Comparison of ENCODE assay signal across 27 cellular contexts in the genomic region with DNA sequence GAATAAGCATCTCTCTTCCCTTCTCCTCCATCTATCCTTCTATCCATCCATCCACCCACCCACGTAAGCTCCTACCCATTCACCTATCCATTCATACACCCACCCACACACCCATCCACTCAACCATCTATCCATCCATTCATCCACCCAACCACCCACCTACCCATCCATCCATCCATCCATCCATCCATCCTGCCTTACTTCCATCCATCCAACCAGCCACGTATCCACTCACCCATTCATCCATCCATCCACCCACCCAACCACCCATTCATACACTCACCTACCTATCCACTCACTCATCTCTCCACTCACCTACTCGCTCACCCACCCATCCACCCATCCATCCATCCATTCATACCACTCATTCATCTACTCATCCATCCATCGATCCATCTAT. TPM values are rescaled to one million over a fixed set of nuclear protein-coding genes. Genes with fewer than 3 reads are reported as not detected.
"Had no signal": no experiment of that assay in that cellular context is flagged by ENCODE, and none has a peak within 500 bp of the region (broad histone marks: within the 10 kb centered on the region; RNA-seq: fewer than 3 reads in every experiment).

No MANE protein-coding gene starts in this region.

- H3K4me3 ChIP-seq: ascending aorta, heart left ventricle, lower lobe of right lung, spleen, suprapubic skin, tibial nerve, vagina had no signal

- H3K27me3 ChIP-seq: ascending aorta, heart left ventricle, suprapubic skin, tibial nerve, vagina had no signal

- H3K9me3 ChIP-seq: ascending aorta, heart left ventricle, lower lobe of right lung, spleen, suprapubic skin, tibial nerve, vagina had no signal

- H3K36me3 ChIP-seq: ascending aorta, heart left ventricle, lower lobe of right lung, spleen, suprapubic skin, tibial nerve, vagina had no signal

- FAIRE-seq: endothelial cell of umbilical vein had no signal

- ATAC-seq: heart left ventricle, left lobe of liver, lower lobe of right lung, natural killer cell had no signal

- H3K4me1 ChIP-seq: ascending aorta, lower lobe of right lung, suprapubic skin had no signal

- DNase-seq: activated CD4-positive, alpha-beta memory T cell treated with anti-CD3 and anti-CD28 coated beads for 36 hours; activated CD4-positive, alpha-beta T cell treated with anti-CD3 and anti-CD28 coated beads, Interleukin-2, amount 10 ng/mL, durations not matched to agents 24 days and 14 days; activated CD8-positive, alpha-beta memory T cell treated with anti-CD3 and anti-CD28 coated beads, Interleukin-2, amount 50 U/mL, for 4 hours; activated gamma-delta T cell; activated naive CD8-positive, alpha-beta T cell treated with anti-CD3 and anti-CD28 coated beads, Interleukin-2, amount 10 ng/mL, durations not matched to agents 7 days and 5 days; activated T-cell treated with anti-CD3 and anti-CD28 coated beads, Interleukin-2, amount 50 U/mL, for 1 hour; kidney glomerular epithelial cell; lower lobe of right lung; mesendoderm; retina; stimulated activated naive CD4-positive, alpha-beta T cell had no signal

- H3K27ac ChIP-seq: lower lobe of right lung, spleen, suprapubic skin, vagina, VCaP had no signal

RNA-seq across cellular contexts. Expression of gene TNNT3, which starts 13.2 kb away (rescaled TPM):
- total RNA-seq: endothelial cell of umbilical vein, fibroblast of lung, fibroblast of villous mesenchyme, left lobe of liver, osteoblast, progenitor cell of endocrine pancreas had no signal
- polyA plus RNA-seq: endothelial cell of umbilical vein, fibroblast of lung had no signal

RNA-seq across cellular contexts. Expression of gene PRR33, which starts 41.0 kb away (rescaled TPM):
- total RNA-seq: activated CD4-positive, alpha-beta T cell treated with anti-CD3 and anti-CD28 coated beads, Interleukin-2, amount 10 ng/mL, durations not matched to agents 24 days and 14 days; activated naive CD8-positive, alpha-beta T cell treated with anti-CD3 and anti-CD28 coated beads, Interleukin-2, amount 10 ng/mL, durations not matched to agents 7 days and 5 days; ascending aorta; cerebellum; endothelial cell of umbilical vein; fibroblast of lung; fibroblast of villous mesenchyme; left lobe of liver; lower lobe of right lung; mononuclear cell; osteoblast; progenitor cell of endocrine pancreas; spleen; suprapubic skin; tibial nerve; vagina had no signal
- polyA plus RNA-seq: endothelial cell of umbilical vein, fibroblast of lung had no signal
